ENCODE assay signal across 8 cellular contexts in genomic region chr12:49777800-49778748, GRCh38. TPM values are rescaled to one million over a fixed set of nuclear protein-coding genes. Genes with fewer than 3 reads are reported as not detected.
DNase-seq lines count a peak whose midpoint lies in the region; ATAC-seq and TF ChIP-seq lines count a peak whose summit lies in the region.

No MANE protein-coding gene starts in this region.

- H3K27me3 ChIP-seq in fibroblast of lung (ENCODE audit: control insufficient read depth, insufficient read depth, low read length) (peaks cover 2% of the 10 kb centered on the region), parathyroid adenoma (ENCODE audit: control insufficient read depth, insufficient read depth, low read length) (no peaks in the 10 kb centered on the region), upper lobe of right lung (no peaks in the 10 kb centered on the region)

- peak; percentile 78 to 90 for TF ChIP-seq CTCF in fibroblast of lung (conservative IDR thresholded peaks at IDR 0.05 in 1 of 2, IDR thresholded peaks at IDR 0.05 in 1 of 2; ENCODE audit: low read depth in 1 of 2, low read length in 2 of 2)
- TF ChIP-seq CTCF in parathyroid adenoma (IDR thresholded peaks at IDR 0.05): peak; percentile 83
- peak; percentile 84 for TF ChIP-seq CTCF in upper lobe of right lung (IDR thresholded peaks at IDR 0.05)

- no peaks in the 10 kb centered on the region for H3K79me2 ChIP-seq in fibroblast of lung (ENCODE audit: control insufficient read depth, insufficient read depth, low read length)
- H3K79me2 ChIP-seq in parathyroid adenoma: no peaks in the 10 kb centered on the region

- H4K20me1 ChIP-seq in fibroblast of lung (ENCODE audit: control insufficient read depth, extremely low read depth, insufficient read depth, low read length): no peaks in the 10 kb centered on the region

- H3K27ac ChIP-seq in fibroblast of lung (ENCODE audit: insufficient read depth, low read length) (no peak overlapping the region), parathyroid adenoma (no peak overlapping the region), upper lobe of right lung (no peak overlapping the region)

- H3K4me3 ChIP-seq in fibroblast of lung (replicated peaks in 1 of 4; ENCODE audit: control extremely low read depth in 1 of 4, insufficient read depth in 1 of 4, low read depth in 3 of 4, low read length in 4 of 4) (no peak overlapping the region), parathyroid adenoma (ENCODE audit: low read depth, low read length) (no peak overlapping the region), upper lobe of right lung (no peak overlapping the region)

- no peak overlapping the region for H3K4me2 ChIP-seq in fibroblast of lung (ENCODE audit: extremely low read depth, insufficient read depth, low read length)
- H3K4me2 ChIP-seq in parathyroid adenoma (ENCODE audit: low read length): no peak overlapping the region

- intact Hi-C loops in upper lobe of right lung (cut with DNase I): loop anchor here (5.0 kb wide), 1 partner anchor 64 kb away; the partner anchor contains the start of gene BCDIN3D

- H3K36me3 ChIP-seq in fibroblast of lung (ENCODE audit: control insufficient read depth, insufficient read depth, low read length): no peaks in the 10 kb centered on the region
- no peaks in the 10 kb centered on the region for H3K36me3 ChIP-seq in parathyroid adenoma (ENCODE audit: control insufficient read depth, insufficient read depth, low read length)
- H3K36me3 ChIP-seq in upper lobe of right lung: no peaks in the 10 kb centered on the region

- no peaks in the 10 kb centered on the region for H3K9me3 ChIP-seq in fibroblast of lung (ENCODE audit: control insufficient read depth, insufficient read depth, low read depth, low read length)
- no peaks in the 10 kb centered on the region for H3K9me3 ChIP-seq in parathyroid adenoma (ENCODE audit: control insufficient read depth, low read length)
- H3K9me3 ChIP-seq in upper lobe of right lung: no peaks in the 10 kb centered on the region

- peak; percentile 33 for DNase-seq in SIG-M5 treated with dmso at 0.1 percent for 504 hours (lab: John Stamatoyannopoulos, UW; ENCODE audit: unreplicated experiment)
- DNase-seq in SIG-M5 (lab: John Stamatoyannopoulos, UW): no peak
- DNase-seq in NCI-H774 (lab: John Stamatoyannopoulos, UW): peak; percentile 3
- peak; percentile 84 for DNase-seq in activated T-cell treated with anti-CD3 and anti-CD28 coated beads, Interleukin-2, amount 50 U/mL, for 1 hour
- DNase-seq in fibroblast of lung (ENCODE audit: low read depth in 2 of 2): peak; percentile 19 to 20
- peak; percentile 82 for DNase-seq in upper lobe of right lung

- ATAC-seq in upper lobe of right lung (peak; percentile 84), HG03095 (IDR thresholded peaks at IDR 0.05; ENCODE audit: unreplicated experiment) (no peak)

- H3K4me1 ChIP-seq in fibroblast of lung (ENCODE audit: control insufficient read depth, extremely low read depth, insufficient read depth, low read length) (no peaks in the 10 kb centered on the region), parathyroid adenoma (peaks cover 3% of the 10 kb centered on the region), upper lobe of right lung (peaks cover 6% of the 10 kb centered on the region)

- H3K9ac ChIP-seq in fibroblast of lung (ENCODE audit: insufficient read depth, low read length) (no peak overlapping the region), parathyroid adenoma (no peak overlapping the region)

- H2AFZ ChIP-seq in fibroblast of lung (ENCODE audit: low read length) (no peak overlapping the region), parathyroid adenoma (peak overlapping the region; percentile 81)

RNA-seq across cellular contexts. Expression of gene TMBIM6, which starts 36.7 kb away (rescaled TPM):
- 369 and 432 TPM in 2 replicates for total RNA-seq in fibroblast of lung
- polyA plus RNA-seq in fibroblast of lung: 830 and 879 TPM in 2 replicates
- 399 and 442 TPM in 2 replicates for polyA plus RNA-seq in fibroblast of lung (2012)
- 330 and 380 TPM in 2 replicates for polyA minus RNA-seq in fibroblast of lung (ENCODE audit: low replicate concordance)
- 654 TPM for total RNA-seq in upper lobe of right lung

RNA-seq across cellular contexts. Expression of gene NCKAP5L, which starts 50.1 kb away (rescaled TPM):
- total RNA-seq in fibroblast of lung (11.6 and 14.2 TPM in 2 replicates), upper lobe of right lung (23.2 TPM)
- polyA plus RNA-seq in fibroblast of lung: 3.9 TPM in 2 replicates
- polyA plus RNA-seq in fibroblast of lung (2012): 9.8 and 10.5 TPM in 2 replicates
- 15.0 and 23.4 TPM in 2 replicates for polyA minus RNA-seq in fibroblast of lung (ENCODE audit: low replicate concordance)
